8 cellular contexts compared by ENCODE assay signal in genomic region chr2:196263181-196263747, GRCh38.
A peak's percentile ranks its signal among the peaks of the same experiment; 100 is the strongest.
DNase-seq lines count a peak whose midpoint lies in the region; ATAC-seq lines count a peak whose summit lies in the region.

No MANE protein-coding gene starts in this region.

- peak; percentile 98 for ATAC-seq in GM18511 (IDR thresholded peaks at IDR 0.05; ENCODE audit: unreplicated experiment)
- peak; percentile 94 for ATAC-seq in HG02610 (IDR thresholded peaks at IDR 0.05; ENCODE audit: unreplicated experiment)

- DNase-seq in MV-4-11 (lab: John Stamatoyannopoulos, UW) = peak; percentile 82
- peak; percentile 46 to 54 for DNase-seq in activated T-cell treated with anti-CD3 and anti-CD28 coated beads, Interleukin-2, amount 50 U/mL, for 48 hours
- DNase-seq in iris pigment epithelial cell (ENCODE audit: low read depth) = peak; percentile 84
- DNase-seq in cerebellar cortex (ENCODE audit: low spot score) = no peak
- DNase-seq in COR-L47 (lab: John Stamatoyannopoulos, UW) = no peak
- no peak for DNase-seq in HCEC 1CT

Comparison
In these comparisons a context has a peak if more than half of its experiments do, and no peak if none do; other contexts are left out.
1. DNase-seq: peak in MV-4-11 (single experiment), activated T-cell treated with anti-CD3 and anti-CD28 coated beads, Interleukin-2, amount 50 U/mL, for 48 hours (2 of 2) and iris pigment epithelial cell (single experiment); none in cerebellar cortex (single experiment), COR-L47 (single experiment) and HCEC 1CT (single experiment).